In genomic region chr4:157075401-157075800, GRCh38 we compare ENCODE assay signal across 10 cellular contexts. TPM values are rescaled to one million over a fixed set of nuclear protein-coding genes. Genes with fewer than 3 reads are reported as not detected.
DNase-seq lines count a peak whose midpoint lies in the region; ATAC-seq and TF ChIP-seq lines count a peak whose summit lies in the region.
"Had no signal": no experiment of that assay in that cellular context is flagged by ENCODE, and none has a peak within 500 bp of the region (broad histone marks: within the 10 kb centered on the region; RNA-seq: fewer than 3 reads in every experiment).

No MANE protein-coding gene starts in this region.

- H3K4me1 ChIP-seq in heart left ventricle (peaks cover 0 to 12% (median 0%) of the 10 kb centered on the region in 12 donors), urinary bladder (ENCODE audit: insufficient read depth) (no peaks in the 10 kb centered on the region)

- peak overlapping the region; percentile 75 to 83 (median 83) for H3K4me3 Mint-ChIP-seq in nephron

- H3K27ac ChIP-seq in heart left ventricle: peak overlapping the region in 1 of 12 donors; percentile 26
- H3K27ac ChIP-seq in urinary bladder (ENCODE audit: low read depth): no peak overlapping the region

- no peaks in the 10 kb centered on the region for H3K36me3 Mint-ChIP-seq in nephron (ENCODE audit: low read depth)

- no peak overlapping the region for H3K27ac Mint-ChIP-seq in nephron

- no peaks in the 10 kb centered on the region for H3K9me3 ChIP-seq in heart left ventricle

- H3K27me3 ChIP-seq in heart left ventricle: peaks cover 0 to 25% (median 0%) of the 10 kb centered on the region in 9 donors

- TF ChIP-seq CTCF in heart left ventricle (IDR thresholded peaks at IDR 0.05): no peak
- no peak for TF ChIP-seq CTCF in epithelial cell of esophagus (IDR thresholded peaks at IDR 0.05; ENCODE audit: insufficient read depth, low read depth, low read length, missing control alignments)
- no peak for TF ChIP-seq CTCF in nephron (IDR thresholded peaks at IDR 0.05; ENCODE audit: unreplicated experiment in 3 of 3)
- TF ChIP-seq CTCF in GM10266 (IDR thresholded peaks at IDR 0.05; ENCODE audit: control insufficient read depth, insufficient read depth, low read depth, missing control alignments): no peak

- H3K4me3 ChIP-seq in heart left ventricle: peak overlapping the region in 10 of 12 donors; percentile 46 to 85 (median 65)
- H3K4me3 ChIP-seq in epithelial cell of esophagus (ENCODE audit: low read length): peak overlapping the region; percentile 49
- H3K4me3 ChIP-seq in urinary bladder (ENCODE audit: low read depth, low read length): peak overlapping the region; percentile 67

- H3K36me3 ChIP-seq in heart left ventricle: no peaks in the 10 kb centered on the region
- H3K36me3 ChIP-seq in urinary bladder (ENCODE audit: insufficient read depth): no peaks in the 10 kb centered on the region

- ATAC-seq in heart left ventricle (no peak), Right ventricle myocardium superior (ENCODE audit: poor library complexity) (no peak), GM21825 (IDR thresholded peaks at IDR 0.05; ENCODE audit: unreplicated experiment) (no peak), GM18858 (IDR thresholded peaks at IDR 0.05; ENCODE audit: unreplicated experiment) (no peak)

- H3K27me3 Mint-ChIP-seq in nephron (ENCODE audit: low read depth): peaks cover 4% of the 10 kb centered on the region

- H3K4me1 Mint-ChIP-seq in nephron: no peaks in the 10 kb centered on the region

- no peak for DNase-seq in heart left ventricle
- no peak for DNase-seq in Right ventricle myocardium superior
- DNase-seq in epithelial cell of esophagus (ENCODE audit: low read depth): peak; percentile 54
- no peak for DNase-seq in GM10266 (ENCODE audit: extremely low spot score)
- DNase-seq: activated gamma-delta T cell treated with Interleukin-2 at 50 U/mL for 16 hours, GF-D8 had no signal

- no peaks in the 10 kb centered on the region for H3K9me3 Mint-ChIP-seq in nephron

- WGBS in heart left ventricle, 4 donors: 78 to 89% (median 87%) methylated on average over 2 of the region's 2 CpGs
- 88% methylated on average over 2 of the region's 2 CpGs for WGBS in urinary bladder

- TF ChIP-seq POLR2A in heart left ventricle (IDR thresholded peaks at IDR 0.05): no peak

- intact Hi-C loops in heart left ventricle (cut with DNase I): no loop called here
- intact Hi-C loops in Right ventricle myocardium superior (cut with DNase I): no loop called here

RNA-seq across cellular contexts. Expression of gene GLRB, which starts 0.5 kb away (rescaled TPM):
- total RNA-seq in heart left ventricle (10 to 100 TPM in 8 of 9 donors, 1 to 10 TPM in 1; 9.8 to 21.7 (median 13.4) TPM), Right ventricle myocardium superior (7.8 TPM), urinary bladder (8.9 TPM)
- polyA plus RNA-seq in heart left ventricle (10 to 100 TPM in 1 of 2 donors, 1 to 10 TPM in 1; 3.2 to 11.2 TPM), urinary bladder (4.2 TPM)
